Comparison of ENCODE assay signal across 8 cellular contexts in the genomic region with DNA sequence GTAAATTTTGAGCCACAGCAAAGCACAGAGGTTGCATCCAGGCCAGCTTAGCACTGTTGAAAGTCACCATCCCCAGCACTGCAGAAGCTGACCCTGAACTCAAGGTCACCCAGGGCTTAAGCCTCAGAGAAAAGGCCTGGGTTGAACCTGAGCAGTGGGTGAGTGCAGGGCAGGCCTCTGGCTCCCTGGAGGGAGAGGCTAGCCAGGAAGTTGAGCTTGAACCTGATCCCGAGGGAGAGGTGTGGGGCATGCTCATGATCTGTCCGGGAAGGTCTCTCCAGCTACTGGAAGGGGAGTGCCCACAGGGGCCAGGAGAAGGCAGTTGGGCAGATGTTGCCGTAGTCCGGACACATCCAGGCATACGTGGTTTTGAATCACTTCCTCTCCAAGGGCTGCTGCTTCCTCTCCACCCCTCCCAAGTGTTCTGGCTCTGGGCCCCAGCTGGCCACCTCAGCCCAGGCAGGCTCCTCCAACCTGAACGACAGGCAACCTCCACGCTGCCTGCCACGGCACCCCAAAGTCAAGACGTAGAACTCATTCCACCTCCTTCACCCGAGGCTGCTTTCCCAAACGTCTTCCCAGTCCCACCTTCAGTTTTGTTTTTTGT. TPM values are rescaled to one million over a fixed set of nuclear protein-coding genes. Genes with fewer than 3 reads are reported as not detected.
DNase-seq lines count a peak whose midpoint lies in the region; ATAC-seq and TF ChIP-seq lines count a peak whose summit lies in the region.

No MANE protein-coding gene starts in this region.

- H3F3A ChIP-seq in PC-3 (ENCODE audit: low read length, unreplicated experiment), result peaks cover 5% of the 10 kb centered on the region

- no peaks in the 10 kb centered on the region for H3K9me2 ChIP-seq in PC-3 (replicated peaks; ENCODE audit: low read length)

- CTCF ChIA-PET in PC-3 (lab: Charles Lee), result interaction anchor here (0.6 kb wide), 1 partner anchor 86 kb away, joined by 3 read pairs; no protein-coding TSS in a partner anchor

- no peak overlapping the region for H2AFZ ChIP-seq in PC-3 (ENCODE audit: low read length)

- H3K9me3 ChIP-seq in PC-3 (ENCODE audit: low read length) (no peaks in the 10 kb centered on the region), neutrophil (no peaks in the 10 kb centered on the region)

- H3K4me1 ChIP-seq in PC-3 (ENCODE audit: insufficient read depth, low read length) (peaks cover 28% of the 10 kb centered on the region), neutrophil (ENCODE audit: control insufficient read depth in 1 of 2, insufficient read depth in 1 of 2, low read depth in 1 of 2, low read length in 1 of 2) (peaks cover 23 to 27% of the 10 kb centered on the region in 2 experiments)

- POLR2A ChIA-PET in PC-3 (lab: Charles Lee; ENCODE audit: unreplicated experiment), result interaction anchor here (0.6 kb wide), 1 partner anchor 155 kb away, joined by 4 read pairs; no protein-coding TSS in a partner anchor

- H3K27me3 ChIP-seq in PC-3 (ENCODE audit: low read length), result no peaks in the 10 kb centered on the region
- H3K27me3 ChIP-seq in neutrophil, result no peaks in the 10 kb centered on the region

- TF ChIP-seq CTCF in PC-3 (conservative IDR thresholded peaks at IDR 0.05; ENCODE audit: low read depth, low read length) (no peak), neutrophil (IDR thresholded peaks at IDR 0.05) (no peak), GM10266 (IDR thresholded peaks at IDR 0.05; ENCODE audit: control insufficient read depth, insufficient read depth, low read depth, missing control alignments) (no peak)

- peaks cover 12% of the 10 kb centered on the region; the same call in 1 of the 2 replicates for H3K36me3 ChIP-seq in PC-3 (ENCODE audit: low read depth, low read length)
- H3K36me3 ChIP-seq in neutrophil, result peaks cover 63% of the 10 kb centered on the region

- intact Hi-C loops in PC-3 (cut with micrococcal nuclease), result no loop called here

- 0 out of 2 replicates have a peak, but pooled peaks cover 6% of the 10 kb centered on the region for H3K79me2 ChIP-seq in PC-3 (ENCODE audit: low read length)

- peak overlapping the region; percentile 65 for H3K4me2 ChIP-seq in PC-3 (ENCODE audit: low read length)

- H4K20me1 ChIP-seq in PC-3 (ENCODE audit: low read length), result no peaks in the 10 kb centered on the region

- DNase-seq in ELR (ENCODE audit: low read depth) (peak; percentile 94), PC-3 (peak; percentile 77), dermis microvascular lymphatic vessel endothelial cell (ENCODE audit: low read depth in 2 of 2) (peak; percentile 73 to 94), HUDEP-2 (lab: John Stamatoyannopoulos, UW; ENCODE audit: unreplicated experiment in 76 of 76) (no peak), GM10266 (ENCODE audit: extremely low spot score) (no peak)

- BruUV-seq in PC-3 (replicated peaks; lab: Mats Ljungman, UMichigan), result no TSS peak

- H3K4me3 ChIP-seq in PC-3 (ENCODE audit: low read length), result no peak overlapping the region
- peak overlapping the region in 1 of 2 experiments; percentile 39 for H3K4me3 ChIP-seq in neutrophil (ENCODE audit: low read depth in 1 of 2, low read length in 1 of 2)

- H3K9ac ChIP-seq in PC-3 (ENCODE audit: low read length), result peak overlapping the region; percentile 56

- peak overlapping the region; percentile 91 for H3K27ac ChIP-seq in PC-3 (ENCODE audit: low read length)
- H3K27ac ChIP-seq in neutrophil, result peak overlapping the region; percentile 79

- ATAC-seq in PC-3 (peak; percentile 88), GM21515 (IDR thresholded peaks at IDR 0.05; ENCODE audit: unreplicated experiment) (no peak), HG02642 (IDR thresholded peaks at IDR 0.05; ENCODE audit: poor library complexity, unreplicated experiment) (no peak)

RNA-seq across cellular contexts. Expression of a gene that starts 18.4 kb away (rescaled TPM):
- 138 and 142 TPM in 2 replicates for total RNA-seq in PC-3 (2014; rRNA removed)
- total RNA-seq in dermis microvascular lymphatic vessel endothelial cell, result 148 and 152 TPM in 2 replicates

RNA-seq across cellular contexts. Expression of a gene that starts 31.8 kb away (rescaled TPM):
- not detected in 2 replicates for total RNA-seq in PC-3 (2014; rRNA removed)
- total RNA-seq in dermis microvascular lymphatic vessel endothelial cell, result not detected in 2 replicates

RNA-seq across cellular contexts. Expression of a gene that starts 52.7 kb away (rescaled TPM):
- total RNA-seq in PC-3 (2014; rRNA removed), result 28.4 and 35.2 TPM in 2 replicates
- 13.5 and 17.8 TPM in 2 replicates for total RNA-seq in dermis microvascular lymphatic vessel endothelial cell

RNA-seq across cellular contexts. Expression of a gene that starts 52.9 kb away (rescaled TPM):
- total RNA-seq in PC-3 (2014; rRNA removed), result 5.8 and 7.4 TPM in 2 replicates
- total RNA-seq in dermis microvascular lymphatic vessel endothelial cell, result 4.4 and 4.8 TPM in 2 replicates

Comparison
In these comparisons a context has a peak if more than half of its experiments do, and no peak if none do; other contexts are left out.
1. DNase-seq: peak in ELR (single experiment), PC-3 (single experiment) and dermis microvascular lymphatic vessel endothelial cell (2 of 2); none in HUDEP-2 (0 of 76) and GM10266 (single experiment).